20 cellular contexts compared by ENCODE assay signal in the genomic region with DNA sequence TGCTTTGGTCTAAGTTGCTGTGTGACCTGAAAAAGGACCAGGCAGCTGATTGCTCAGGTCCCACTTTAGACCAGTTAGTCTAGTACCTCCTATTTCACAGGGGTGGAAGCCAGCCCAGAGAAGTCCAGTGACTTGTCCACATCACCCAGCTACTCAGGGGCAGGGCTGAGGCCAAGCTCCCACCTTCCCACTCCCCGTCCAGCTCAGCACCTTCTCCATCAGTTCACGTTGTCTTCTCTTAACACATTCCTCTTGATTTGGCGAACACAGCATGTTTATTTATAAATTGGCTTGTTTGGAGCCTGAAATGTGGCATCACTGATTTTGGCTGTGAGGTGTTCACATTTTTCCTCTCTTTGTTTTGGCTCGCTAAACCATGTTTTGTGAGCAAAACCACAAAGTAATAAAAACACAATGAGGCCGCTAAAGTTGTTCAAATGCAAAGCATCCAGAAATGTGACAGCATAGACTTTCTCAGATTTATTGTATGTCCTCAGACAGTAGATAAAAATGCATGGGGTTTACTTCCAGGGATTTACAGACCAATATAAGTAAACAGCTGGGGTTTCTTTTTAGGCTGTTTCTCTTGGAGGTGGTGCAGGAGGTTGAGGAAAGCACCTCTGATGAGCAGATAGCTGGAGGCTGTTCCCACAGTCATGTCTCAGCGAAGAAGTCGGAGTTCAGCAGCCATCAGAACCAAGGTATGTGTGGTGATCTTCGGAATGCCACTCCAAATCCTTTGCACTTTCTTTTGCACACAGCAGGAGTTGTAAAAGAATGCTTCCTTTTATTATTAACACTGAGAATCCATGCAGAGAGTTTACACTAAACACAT.
DNase-seq lines count a peak whose midpoint lies in the region; ATAC-seq and TF ChIP-seq lines count a peak whose summit lies in the region.
"Had no signal": no experiment of that assay in that cellular context is flagged by ENCODE, and none has a peak within 500 bp of the region (broad histone marks: within the 10 kb centered on the region; RNA-seq: fewer than 3 reads in every experiment).

No MANE protein-coding gene starts in this region.

- CTCF ChIA-PET in activated CD8-positive, alpha-beta memory T cell treated with anti-CD3 and anti-CD28 coated beads, Interleukin-2, amount 10 ng/mL, durations not matched to agents 7 days and 5 days (lab: Charles Lee) = interaction anchor here (0.6 to 7.3 kb wide), 5 partner anchors 9 to 102 kb away, joined by 3 to 49 read pairs (median 4); partner anchors contain the start of gene PLXDC1
- CTCF ChIA-PET in WTC11 (lab: Charles Lee) = interaction anchor here (0.9 to 3.0 kb wide), 8 partner anchors 15 to 301 kb away, joined by 3 to 18 read pairs (median 6); no protein-coding TSS in a partner anchor

- H3K36me3 Mint-ChIP-seq in activated CD8-positive, alpha-beta memory T cell treated with anti-CD3 and anti-CD28 coated beads, Interleukin-2, amount 10 ng/mL, durations not matched to agents 7 days and 5 days = no peaks in the 10 kb centered on the region
- no peaks in the 10 kb centered on the region for H3K36me3 Mint-ChIP-seq in WTC11
- H3K36me3 Mint-ChIP-seq: type B pancreatic cell had no signal

- no peaks in the 10 kb centered on the region for H3K27me3 ChIP-seq in uterus
- H3K27me3 ChIP-seq: colonic mucosa had no signal

- no peak for DNase-seq in activated CD8-positive, alpha-beta memory T cell treated with anti-CD3 and anti-CD28 coated beads, Interleukin-2, amount 10 ng/mL, durations not matched to agents 7 days and 5 days
- DNase-seq in activated CD8-positive, alpha-beta memory T cell treated with anti-CD3 and anti-CD28 coated beads, Interleukin-2, amount 50 U/mL, for 4 hours = no peak
- DNase-seq in WTC11 (ENCODE audit: low spot score) (no peak), fibroblast of gingiva (ENCODE audit: low read depth) (peak; percentile 27), uterus (no peak), NCI-H2196 (lab: John Stamatoyannopoulos, UW; ENCODE audit: unreplicated experiment) (no peak)
- DNase-seq: activated CD4-positive, alpha-beta T cell treated with anti-CD3 and anti-CD28 coated beads, Interleukin-2, amount 50 U/mL, for 1 hour; activated T-cell treated with anti-CD3 and anti-CD28 coated beads, Interleukin-2, amount 50 U/mL, for 4 hours; colonic mucosa; COR-L47; KBM-7; mucosa of descending colon; NCI-H1417 treated with DMSO at 0.1 percent for 48 hours; NCI-H526; occipital lobe; small intestine; stimulated activated naive CD4-positive, alpha-beta T cell treated with Interleukin-2 at 50 U/mL for 16 hours had no signal

- H3K4me1 Mint-ChIP-seq in activated CD8-positive, alpha-beta memory T cell treated with anti-CD3 and anti-CD28 coated beads, Interleukin-2, amount 10 ng/mL, durations not matched to agents 7 days and 5 days = peaks cover 20% of the 10 kb centered on the region
- H3K4me1 Mint-ChIP-seq in WTC11 = peaks cover 20% of the 10 kb centered on the region

- H3K36me3 ChIP-seq in uterus = no peaks in the 10 kb centered on the region
- H3K36me3 ChIP-seq: colonic mucosa had no signal

- TF ChIP-seq POLR2A in uterus (IDR thresholded peaks at IDR 0.05) = no peak

- H3K27ac Mint-ChIP-seq in activated CD8-positive, alpha-beta memory T cell treated with anti-CD3 and anti-CD28 coated beads, Interleukin-2, amount 10 ng/mL, durations not matched to agents 7 days and 5 days = peak overlapping the region; percentile 58
- no peak overlapping the region for H3K27ac Mint-ChIP-seq in WTC11
- H3K27ac Mint-ChIP-seq: type B pancreatic cell had no signal

- ATAC-seq in activated CD8-positive, alpha-beta memory T cell treated with anti-CD3 and anti-CD28 coated beads, Interleukin-2, amount 10 ng/mL, durations not matched to agents 7 days and 5 days = no peak
- ATAC-seq in WTC11 (peak; percentile 16), GM21515 (IDR thresholded peaks at IDR 0.05; ENCODE audit: unreplicated experiment) (no peak), HG02571 (IDR thresholded peaks at IDR 0.05; ENCODE audit: unreplicated experiment) (no peak)
- ATAC-seq: activated T-cell treated with anti-CD3 and anti-CD28 coated beads, Interleukin-2, amount 50 U/mL, for 4 hours; mucosa of descending colon had no signal

- peak overlapping the region; percentile 17 to 75 for H3K27ac ChIP-seq in uterus
- H3K27ac ChIP-seq: colonic mucosa had no signal

- POLR2A ChIA-PET in WTC11 (lab: Charles Lee) = no interaction called here

- no peaks in the 10 kb centered on the region for H3K27me3 Mint-ChIP-seq in activated CD8-positive, alpha-beta memory T cell treated with anti-CD3 and anti-CD28 coated beads, Interleukin-2, amount 10 ng/mL, durations not matched to agents 7 days and 5 days
- H3K27me3 Mint-ChIP-seq in WTC11 (ENCODE audit: low read depth) = no peaks in the 10 kb centered on the region

- no peaks in the 10 kb centered on the region for H3K9me3 Mint-ChIP-seq in activated CD8-positive, alpha-beta memory T cell treated with anti-CD3 and anti-CD28 coated beads, Interleukin-2, amount 10 ng/mL, durations not matched to agents 7 days and 5 days (ENCODE audit: low read depth)
- no peaks in the 10 kb centered on the region for H3K9me3 Mint-ChIP-seq in WTC11
- H3K9me3 Mint-ChIP-seq: activated T-cell treated with anti-CD3 and anti-CD28 coated beads, Interleukin-2, amount 50 U/mL, for 4 hours; type B pancreatic cell had no signal

- H3K4me3 ChIP-seq in uterus = no peak overlapping the region
- H3K4me3 ChIP-seq: colonic mucosa, mucosa of descending colon had no signal

- intact Hi-C loops in uterus (cut with DNase I; ENCODE audit: low total_unique reads) = no loop called here

- no peaks in the 10 kb centered on the region for H3K9me3 ChIP-seq in uterus
- H3K9me3 ChIP-seq: colonic mucosa, mucosa of descending colon had no signal

- no peak overlapping the region for H3K4me3 Mint-ChIP-seq in activated CD8-positive, alpha-beta memory T cell treated with anti-CD3 and anti-CD28 coated beads, Interleukin-2, amount 10 ng/mL, durations not matched to agents 7 days and 5 days
- H3K4me3 Mint-ChIP-seq in WTC11 = no peak overlapping the region
- H3K4me3 Mint-ChIP-seq: activated T-cell treated with anti-CD3 and anti-CD28 coated beads, Interleukin-2, amount 50 U/mL, for 4 hours; type B pancreatic cell had no signal

- H3K4me1 ChIP-seq in uterus = no peaks in the 10 kb centered on the region
- H3K4me1 ChIP-seq: colonic mucosa had no signal

- TF ChIP-seq CTCF in WTC11 (IDR thresholded peaks at IDR 0.05) (no peak), uterus (IDR thresholded peaks at IDR 0.05) (no peak)

TF ChIP-seq in WTC11, 78 proteins besides CTCF, POLR2A, EP300 and RAD21 (continues in another document):
- TF ChIP-seq NR3C1 (CRISPR knock-in tag; conservative IDR thresholded peaks at IDR 0.05; ENCODE audit: low read depth) = no peak
- no peak for TF ChIP-seq ZNF121 (CRISPR knock-in tag; IDR thresholded peaks at IDR 0.05)
- TF ChIP-seq IRF2 (CRISPR knock-in tag; IDR thresholded peaks at IDR 0.05; ENCODE audit: borderline replicate concordance, low read depth) = no peak
- no peak for TF ChIP-seq NR2C2 (CRISPR knock-in tag; IDR thresholded peaks at IDR 0.05)
- TF ChIP-seq ARID4B (CRISPR knock-in tag; IDR thresholded peaks at IDR 0.05; ENCODE audit: borderline replicate concordance) = no peak
- no peak for TF ChIP-seq FOXJ3 (CRISPR knock-in tag; IDR thresholded peaks at IDR 0.05; ENCODE audit: borderline replicate concordance)
- no peak for TF ChIP-seq PRRX2 (CRISPR knock-in tag; IDR thresholded peaks at IDR 0.05)
- no peak for TF ChIP-seq ZNF416 (CRISPR knock-in tag; IDR thresholded peaks at IDR 0.05)
- TF ChIP-seq ZNF263 (CRISPR knock-in tag; IDR thresholded peaks at IDR 0.05; ENCODE audit: low read depth) = no peak
- TF ChIP-seq, protein P1, sequence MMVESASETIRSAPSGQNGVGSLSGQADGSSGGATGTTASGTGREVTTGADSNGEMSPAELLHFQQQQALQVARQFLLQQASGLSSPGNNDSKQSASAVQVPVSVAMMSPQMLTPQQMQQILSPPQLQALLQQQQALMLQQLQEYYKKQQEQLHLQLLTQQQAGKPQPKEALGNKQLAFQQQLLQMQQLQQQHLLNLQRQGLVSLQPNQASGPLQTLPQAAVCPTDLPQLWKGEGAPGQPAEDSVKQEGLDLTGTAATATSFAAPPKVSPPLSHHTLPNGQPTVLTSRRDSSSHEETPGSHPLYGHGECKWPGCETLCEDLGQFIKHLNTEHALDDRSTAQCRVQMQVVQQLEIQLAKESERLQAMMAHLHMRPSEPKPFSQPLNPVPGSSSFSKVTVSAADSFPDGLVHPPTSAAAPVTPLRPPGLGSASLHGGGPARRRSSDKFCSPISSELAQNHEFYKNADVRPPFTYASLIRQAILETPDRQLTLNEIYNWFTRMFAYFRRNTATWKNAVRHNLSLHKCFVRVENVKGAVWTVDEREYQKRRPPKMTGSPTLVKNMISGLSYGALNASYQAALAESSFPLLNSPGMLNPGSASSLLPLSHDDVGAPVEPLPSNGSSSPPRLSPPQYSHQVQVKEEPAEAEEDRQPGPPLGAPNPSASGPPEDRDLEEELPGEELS (CRISPR knock-in tag; IDR thresholded peaks at IDR 0.05) = no peak
